8 cellular contexts compared by ENCODE assay signal in genomic region chr16:58027341-58028167, GRCh38. TPM values are rescaled to one million over a fixed set of nuclear protein-coding genes. Genes with fewer than 3 reads are reported as not detected.
DNase-seq lines count a peak whose midpoint lies in the region; ATAC-seq and TF ChIP-seq lines count a peak whose summit lies in the region.

No MANE protein-coding gene starts in this region.

- H3K4me3 Mint-ChIP-seq in Calu3 (ENCODE audit: low read depth, unreplicated experiment) (peak overlapping the region; percentile 79), nephron (peak overlapping the region; percentile 79 to 81 (median 80))
- no peak overlapping the region for H3K4me3 Mint-ChIP-seq in activated T-cell treated with anti-CD3 and anti-CD28 coated beads, Interleukin-2, amount 50 U/mL, for 4 hours

- H3K27me3 ChIP-seq in esophagus squamous epithelium, result peaks cover 0 to 24% (median 0%) of the 10 kb centered on the region in 4 donors

- TF ChIP-seq CTCF in Calu3 (IDR thresholded peaks at IDR 0.05; ENCODE audit: unreplicated experiment) (no peak), esophagus squamous epithelium (IDR thresholded peaks at IDR 0.05) (no peak), nephron (IDR thresholded peaks at IDR 0.05; ENCODE audit: unreplicated experiment in 3 of 3) (no peak)

- 0 to 10% methylated on average over 3 to 10 of the region's 26 CpGs for WGBS in esophagus squamous epithelium, 2 donors

- ATAC-seq in activated T-cell treated with anti-CD3 and anti-CD28 coated beads, Interleukin-2, amount 50 U/mL, for 4 hours, result no peak

- intact Hi-C loops in Calu3 (cut with micrococcal nuclease; ENCODE audit: unreplicated experiment), result no loop called here
- intact Hi-C loops in esophagus squamous epithelium (cut with DNase I), result no loop called here

- peak overlapping the region in 3 of 4 donors; percentile 75 to 85 (median 83) for H3K27ac ChIP-seq in esophagus squamous epithelium

- no peaks in the 10 kb centered on the region for H3K9me3 Mint-ChIP-seq in Calu3 (ENCODE audit: low read depth, unreplicated experiment)
- H3K9me3 Mint-ChIP-seq in nephron, result no peaks in the 10 kb centered on the region
- no peaks in the 10 kb centered on the region for H3K9me3 Mint-ChIP-seq in activated T-cell treated with anti-CD3 and anti-CD28 coated beads, Interleukin-2, amount 50 U/mL, for 4 hours

- H3K36me3 Mint-ChIP-seq in Calu3 (ENCODE audit: insufficient read depth, unreplicated experiment) (peaks cover 57% of the 10 kb centered on the region), nephron (ENCODE audit: low read depth) (no peaks in the 10 kb centered on the region)
- H3K36me3 Mint-ChIP-seq in activated T-cell treated with anti-CD3 and anti-CD28 coated beads, Interleukin-2, amount 50 U/mL, for 4 hours (ENCODE audit: insufficient read depth), result no peaks in the 10 kb centered on the region

- BruUV-seq in Calu3 (replicated peaks; lab: Mats Ljungman, UMichigan), result no TSS peak

- H3K9me3 ChIP-seq in esophagus squamous epithelium, result no peaks in the 10 kb centered on the region

- DNase-seq in Calu3 (peak; percentile 67), NCI-H526 (lab: John Stamatoyannopoulos, UW) (peak; percentile 32 to 73), esophagus squamous epithelium (lab: John Stamatoyannopoulos, UW) (no peak), COR-L47 (lab: John Stamatoyannopoulos, UW) (no peak)
- DNase-seq in activated T-cell treated with anti-CD3 and anti-CD28 coated beads, Interleukin-2, amount 50 U/mL, for 4 hours, result no peak
- DNase-seq in activated effector memory CD4-positive, alpha-beta T cell treated with anti-CD3 and anti-CD28 coated beads, Interleukin-2, amount 50 U/mL, for 16 hours, result no peak
- DNase-seq in activated naive CD4-positive, alpha-beta T cell (lab: John Stamatoyannopoulos, UW), result no peak

- H3K4me1 ChIP-seq in esophagus squamous epithelium, result peaks cover 31 to 87% (median 34%) of the 10 kb centered on the region in 3 donors

- H3K27me3 Mint-ChIP-seq in Calu3 (ENCODE audit: unreplicated experiment) (no peaks in the 10 kb centered on the region), nephron (ENCODE audit: low read depth) (peaks cover 33% of the 10 kb centered on the region)
- H3K27me3 Mint-ChIP-seq in activated T-cell treated with anti-CD3 and anti-CD28 coated beads, Interleukin-2, amount 50 U/mL, for 4 hours (ENCODE audit: low read depth), result peaks cover 10% of the 10 kb centered on the region

- H3K4me1 Mint-ChIP-seq in Calu3 (ENCODE audit: low read depth, unreplicated experiment) (peaks cover 70% of the 10 kb centered on the region), nephron (peaks cover 44% of the 10 kb centered on the region)
- H3K4me1 Mint-ChIP-seq in activated T-cell treated with anti-CD3 and anti-CD28 coated beads, Interleukin-2, amount 50 U/mL, for 4 hours (ENCODE audit: low read depth), result peaks cover 10% of the 10 kb centered on the region

- CTCF ChIA-PET in Calu3 (lab: Charles Lee), result interaction anchor here (0.6 to 2.9 kb wide), 5 partner anchors 94 to 300 kb away, joined by 3 to 30 read pairs (median 3); partner anchors contain the start of gene CFAP20

- no peak for TF ChIP-seq POLR2A in esophagus squamous epithelium (IDR thresholded peaks at IDR 0.05)

- H3K27ac Mint-ChIP-seq in Calu3 (ENCODE audit: unreplicated experiment) (peak overlapping the region; percentile 36), nephron (no peak overlapping the region)

- peak overlapping the region; percentile 55 to 79 (median 76) for H3K4me3 ChIP-seq in esophagus squamous epithelium

- H3K36me3 ChIP-seq in esophagus squamous epithelium, result no peaks in the 10 kb centered on the region

RNA-seq across cellular contexts. Expression of gene MMP15, which starts 2.0 kb away (rescaled TPM):
- total RNA-seq in Calu3 (2022) (81.4 and 93.7 TPM in 2 replicates), esophagus squamous epithelium (1 to 10 TPM; 2.9 to 6.5 (median 4.5) TPM)
- 1 to 10 TPM in 1 of 3 donors, under 1 TPM in 2; 0.76 to 1.0 (median 0.95) TPM for total RNA-seq in activated T-cell treated with anti-CD3 and anti-CD28 coated beads, Interleukin-2, amount 50 U/mL, for 4 hours

RNA-seq across cellular contexts. Expression of gene USB1, which starts 26.3 kb away (rescaled TPM):
- total RNA-seq in Calu3 (2022) (59.3 and 67.0 TPM in 2 replicates), esophagus squamous epithelium (10 to 100 TPM; 11.2 to 23.9 (median 18.6) TPM)
- 10 to 100 TPM; 75.0 to 78.8 (median 75.7) TPM for total RNA-seq in activated T-cell treated with anti-CD3 and anti-CD28 coated beads, Interleukin-2, amount 50 U/mL, for 4 hours

RNA-seq across cellular contexts. Expression of gene ZNF319, which starts 27.1 kb away (rescaled TPM):
- total RNA-seq in Calu3 (2022) (10.0 and 10.2 TPM in 2 replicates), esophagus squamous epithelium (1 to 10 TPM; 1.5 to 5.1 (median 2.6) TPM)
- total RNA-seq in activated T-cell treated with anti-CD3 and anti-CD28 coated beads, Interleukin-2, amount 50 U/mL, for 4 hours, result 1 to 10 TPM; 8.1 to 9.0 (median 8.3) TPM

RNA-seq across cellular contexts. Expression of gene CNGB1, which starts 56.6 kb away (rescaled TPM):
- total RNA-seq in Calu3 (2022), result 0.19 TPM in 1 of 2 replicates, not detected in the other
- total RNA-seq in esophagus squamous epithelium, result under 1 TPM in 1 of 4 donors, not detected in 3; 0.04 TPM
- total RNA-seq in activated T-cell treated with anti-CD3 and anti-CD28 coated beads, Interleukin-2, amount 50 U/mL, for 4 hours, result not detected

Comparison
In these comparisons a context has a peak if more than half of its experiments do, and no peak if none do; other contexts are left out.
1. DNase-seq: peak in Calu3 (single experiment) and NCI-H526 (2 of 2); none in esophagus squamous epithelium (single experiment), COR-L47 (single experiment), activated T-cell treated with anti-CD3 and anti-CD28 coated beads, Interleukin-2, amount 50 U/mL, for 4 hours (single experiment), activated effector memory CD4-positive, alpha-beta T cell treated with anti-CD3 and anti-CD28 coated beads, Interleukin-2, amount 50 U/mL, for 16 hours (single experiment) and activated naive CD4-positive, alpha-beta T cell (0 of 4).
2. RNA of gene MMP15, which starts 2.0 kb away (total RNA-seq): 81.4 to 93.7 TPM in Calu3; 2.9 to 6.5 TPM in esophagus squamous epithelium and 0.76 to 1.0 TPM in activated T-cell treated with anti-CD3 and anti-CD28 coated beads, Interleukin-2, amount 50 U/mL, for 4 hours; every median in the first group is over 10 times any median in the second.